8 cellular contexts compared by ENCODE assay signal in the genomic region with DNA sequence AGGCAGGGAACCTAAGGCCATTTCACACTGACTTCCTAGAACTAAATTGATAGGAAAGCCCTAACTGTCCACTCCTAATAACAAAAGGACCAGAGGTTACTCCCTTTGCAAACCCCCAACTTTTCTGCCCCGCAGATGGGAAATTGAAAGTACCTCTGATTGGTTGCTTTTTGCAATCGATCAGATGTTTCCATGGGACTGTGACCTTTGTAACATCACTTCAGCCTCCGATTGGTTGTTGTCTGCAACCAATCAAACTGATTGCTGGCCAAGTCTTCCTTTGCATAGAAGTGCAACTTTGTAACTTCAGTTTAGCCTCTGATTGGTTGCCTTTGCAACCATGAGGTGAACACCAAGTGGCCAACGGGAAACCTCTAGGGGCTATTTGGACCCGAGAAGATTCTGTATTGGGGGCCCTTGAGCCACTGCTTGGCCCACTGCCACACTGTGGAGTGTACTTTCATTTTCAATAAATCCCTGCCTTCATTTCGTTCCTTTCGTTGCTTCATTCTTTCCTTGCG.
DNase-seq lines count a peak whose midpoint lies in the region; ATAC-seq lines count a peak whose summit lies in the region.

No MANE protein-coding gene starts in this region.

- no peak for ATAC-seq in GM19351 (IDR thresholded peaks at IDR 0.05; ENCODE audit: unreplicated experiment)
- no peak for ATAC-seq in GM19324 (IDR thresholded peaks at IDR 0.05; ENCODE audit: low FRiP score, unreplicated experiment)

- no peaks in the 10 kb centered on the region for H3K4me1 Mint-ChIP-seq in stimulated activated naive CD8-positive, alpha-beta T cell treated with anti-CD3 and anti-CD28 coated beads, Interleukin-15, Interleukin-2, amounts not matched to agents 100 ng/mL and 50 ng/mL, for 24 hours (ENCODE audit: low read depth)

- DNase-seq in NCI-H2227 (lab: John Stamatoyannopoulos, UW; ENCODE audit: unreplicated experiment) (peak; percentile 41), NCI-H2227 treated with DMSO at 0.1 percent for 48 hours (lab: John Stamatoyannopoulos, UW) (no peak), NOMO-1 treated with dmso at 0.1 percent for 144 hours (lab: John Stamatoyannopoulos, UW; ENCODE audit: unreplicated experiment) (peak; percentile 74), fibroblast of gingiva (ENCODE audit: low read depth) (peak; percentile 74), NCI-H526 (lab: John Stamatoyannopoulos, UW) (no peak)

- no peak overlapping the region for H3K27ac Mint-ChIP-seq in stimulated activated naive CD8-positive, alpha-beta T cell treated with anti-CD3 and anti-CD28 coated beads, Interleukin-15, Interleukin-2, amounts not matched to agents 100 ng/mL and 50 ng/mL, for 24 hours

- peak overlapping the region; percentile 38 for H3K4me3 Mint-ChIP-seq in stimulated activated naive CD8-positive, alpha-beta T cell treated with anti-CD3 and anti-CD28 coated beads, Interleukin-15, Interleukin-2, amounts not matched to agents 100 ng/mL and 50 ng/mL, for 24 hours

- no peaks in the 10 kb centered on the region for H3K36me3 Mint-ChIP-seq in stimulated activated naive CD8-positive, alpha-beta T cell treated with anti-CD3 and anti-CD28 coated beads, Interleukin-15, Interleukin-2, amounts not matched to agents 100 ng/mL and 50 ng/mL, for 24 hours (ENCODE audit: low read depth)

- no peaks in the 10 kb centered on the region for H3K9me3 Mint-ChIP-seq in stimulated activated naive CD8-positive, alpha-beta T cell treated with anti-CD3 and anti-CD28 coated beads, Interleukin-15, Interleukin-2, amounts not matched to agents 100 ng/mL and 50 ng/mL, for 24 hours

- no peaks in the 10 kb centered on the region for H3K27me3 Mint-ChIP-seq in stimulated activated naive CD8-positive, alpha-beta T cell treated with anti-CD3 and anti-CD28 coated beads, Interleukin-15, Interleukin-2, amounts not matched to agents 100 ng/mL and 50 ng/mL, for 24 hours

Comparison
In these comparisons a context has a peak if more than half of its experiments do, and no peak if none do; other contexts are left out.
1. DNase-seq: peak in NCI-H2227 (single experiment), NOMO-1 treated with dmso at 0.1 percent for 144 hours (single experiment) and fibroblast of gingiva (single experiment); none in NCI-H2227 treated with DMSO at 0.1 percent for 48 hours (single experiment) and NCI-H526 (0 of 2).